13 cellular contexts compared by ENCODE assay signal in genomic region chr7:149022961-149023360, GRCh38. TPM values are rescaled to one million over a fixed set of nuclear protein-coding genes. Genes with fewer than 3 reads are reported as not detected.
DNase-seq lines count a peak whose midpoint lies in the region; ATAC-seq and TF ChIP-seq lines count a peak whose summit lies in the region.
"Had no signal": no experiment of that assay in that cellular context is flagged by ENCODE, and none has a peak within 500 bp of the region (broad histone marks: within the 10 kb centered on the region; RNA-seq: fewer than 3 reads in every experiment).

No MANE protein-coding gene starts in this region.

- H3K36me3 ChIP-seq in iPS-20b (ENCODE audit: insufficient read depth, low read depth, low read length) (peaks cover 52% of the 10 kb centered on the region), tibial nerve (peaks cover 0 to 30% (median 0%) of the 10 kb centered on the region in 3 donors), esophagus muscularis mucosa (peaks cover 6 to 33% (median 27%) of the 10 kb centered on the region in 4 donors)

- H3K9me3 Mint-ChIP-seq in activated naive CD4-positive, alpha-beta T cell treated with anti-CD3 and anti-CD28 coated beads, Interleukin-2, amount 50 U/mL, for 24 hours = no peaks in the 10 kb centered on the region
- H3K9me3 Mint-ChIP-seq in activated naive CD4-positive, alpha-beta T cell treated with anti-CD3 and anti-CD28 coated beads, Interleukin-2, amount 50 U/mL, for 72 hours = no peaks in the 10 kb centered on the region
- H3K9me3 Mint-ChIP-seq in T-cell (no peaks in the 10 kb centered on the region), Calu3 (ENCODE audit: low read depth, unreplicated experiment) (no peaks in the 10 kb centered on the region)

- H3K4me1 ChIP-seq in iPS-20b (ENCODE audit: insufficient read depth, low read length) = peaks cover 13% of the 10 kb centered on the region
- H3K4me1 ChIP-seq in tibial nerve = peaks cover 0 to 62% (median 17%) of the 10 kb centered on the region in 4 donors
- peaks cover 11 to 33% (median 19%) of the 10 kb centered on the region in 4 donors for H3K4me1 ChIP-seq in esophagus muscularis mucosa

- H3K27me3 Mint-ChIP-seq in activated naive CD4-positive, alpha-beta T cell treated with anti-CD3 and anti-CD28 coated beads, Interleukin-2, amount 50 U/mL, for 24 hours = no peaks in the 10 kb centered on the region
- H3K27me3 Mint-ChIP-seq in T-cell (no peaks in the 10 kb centered on the region), Calu3 (ENCODE audit: unreplicated experiment) (no peaks in the 10 kb centered on the region)

- CTCF ChIA-PET in T-cell (lab: Charles Lee) (interaction anchor here (0.5 to 1.1 kb wide), 2 partner anchors 16 to 43 kb away, joined by 3 read pairs; no protein-coding TSS in a partner anchor), Calu3 (lab: Charles Lee) (interaction anchor here (1.5 kb wide), 1 partner anchor 43 kb away, joined by 4 read pairs; no protein-coding TSS in a partner anchor)

- H3K9ac ChIP-seq in iPS-20b (ENCODE audit: low read depth, low read length) = peak overlapping the region; percentile 55; the same call in 1 of the 2 replicates

- ATAC-seq in activated naive CD4-positive, alpha-beta T cell treated with anti-CD3 and anti-CD28 coated beads, Interleukin-2, amount 50 U/mL, for 72 hours = no peak
- ATAC-seq in T-cell (replicated peaks in 1 of 4) = no peak
- ATAC-seq: left colon had no signal

- H3K9me3 ChIP-seq in iPS-20b (ENCODE audit: insufficient read depth, low read depth, low read length) (no peaks in the 10 kb centered on the region), tibial nerve (no peaks in the 10 kb centered on the region), esophagus muscularis mucosa (no peaks in the 10 kb centered on the region)
- H3K9me3 ChIP-seq: suprapubic skin had no signal

- H3K27ac ChIP-seq in iPS-20b (ENCODE audit: low read length) = no peak overlapping the region
- H3K27ac ChIP-seq in tibial nerve = peak overlapping the region in 3 of 4 donors; percentile 61 to 79 (median 75)
- H3K27ac ChIP-seq in esophagus muscularis mucosa (replicated peaks in 1 of 4) = no peak overlapping the region
- H3K27ac ChIP-seq: suprapubic skin had no signal

- POLR2A ChIA-PET in T-cell (lab: Charles Lee) = no interaction called here

- TF ChIP-seq POLR2A in tibial nerve (IDR thresholded peaks at IDR 0.05) (no peak), esophagus muscularis mucosa (IDR thresholded peaks at IDR 0.05; ENCODE audit: low read depth) (no peak)

- no peak overlapping the region for H3K4me3 ChIP-seq in iPS-20b (ENCODE audit: low read length)
- no peak overlapping the region for H3K4me3 ChIP-seq in tibial nerve
- H3K4me3 ChIP-seq in esophagus muscularis mucosa = no peak overlapping the region
- H3K4me3 ChIP-seq: dorsolateral prefrontal cortex, suprapubic skin had no signal

- H3K36me3 Mint-ChIP-seq in activated naive CD4-positive, alpha-beta T cell treated with anti-CD3 and anti-CD28 coated beads, Interleukin-2, amount 50 U/mL, for 24 hours = peaks cover 18% of the 10 kb centered on the region
- H3K36me3 Mint-ChIP-seq in activated naive CD4-positive, alpha-beta T cell treated with anti-CD3 and anti-CD28 coated beads, Interleukin-2, amount 50 U/mL, for 72 hours = peaks cover 31 to 44% of the 10 kb centered on the region in 2 donors
- H3K36me3 Mint-ChIP-seq in T-cell (peaks cover 32% of the 10 kb centered on the region), Calu3 (ENCODE audit: insufficient read depth, unreplicated experiment) (peaks cover 78% of the 10 kb centered on the region)

- intact Hi-C loops in Calu3 (cut with micrococcal nuclease; ENCODE audit: unreplicated experiment) = no loop called here
- intact Hi-C loops in esophagus muscularis mucosa (cut with DNase I) = no loop called here

- WGBS in tibial nerve, 2 donors = 46 to 60% methylated on average over 4 of the region's 4 CpGs
- WGBS in esophagus muscularis mucosa = 66% methylated on average over 4 of the region's 4 CpGs

- TF ChIP-seq EP300 in tibial nerve (IDR thresholded peaks at IDR 0.05) (no peak), esophagus muscularis mucosa (IDR thresholded peaks at IDR 0.05) (no peak)

- TF ChIP-seq CTCF in tibial nerve (IDR thresholded peaks at IDR 0.05) = no peak
- TF ChIP-seq CTCF in Calu3 (IDR thresholded peaks at IDR 0.05; ENCODE audit: unreplicated experiment) = no peak
- TF ChIP-seq CTCF in esophagus muscularis mucosa (IDR thresholded peaks at IDR 0.05) = no peak

- H3K4me3 Mint-ChIP-seq in activated naive CD4-positive, alpha-beta T cell treated with anti-CD3 and anti-CD28 coated beads, Interleukin-2, amount 50 U/mL, for 24 hours = no peak overlapping the region
- H3K4me3 Mint-ChIP-seq in T-cell (no peak overlapping the region), Calu3 (ENCODE audit: low read depth, unreplicated experiment) (no peak overlapping the region)

- DNase-seq in activated naive CD4-positive, alpha-beta T cell treated with anti-CD3 and anti-CD28 coated beads, Interleukin-2, amount 50 U/mL, for 72 hours (ENCODE audit: low spot score in 2 of 2) = no peak
- DNase-seq in T-cell (no peak), tibial nerve (ENCODE audit: low spot score in 2 of 2) (no peak), Calu3 (no peak), esophagus muscularis mucosa (ENCODE audit: extremely low spot score) (no peak)
- DNase-seq in activated CD4-positive, CD25-positive, alpha-beta regulatory T cell (lab: John Stamatoyannopoulos, UW) = no peak
- DNase-seq: activated T-cell treated with anti-CD3 and anti-CD28 coated beads, Interleukin-2, amount 50 U/mL, for 48 hours; dorsolateral prefrontal cortex; left colon; T-helper 1 cell had no signal

- H3K27me3 ChIP-seq in iPS-20b (ENCODE audit: insufficient read depth, low read length) (no peaks in the 10 kb centered on the region), tibial nerve (no peaks in the 10 kb centered on the region), esophagus muscularis mucosa (no peaks in the 10 kb centered on the region)
- H3K27me3 ChIP-seq: dorsolateral prefrontal cortex, suprapubic skin had no signal

- peak overlapping the region; percentile 17 for H3K27ac Mint-ChIP-seq in activated naive CD4-positive, alpha-beta T cell treated with anti-CD3 and anti-CD28 coated beads, Interleukin-2, amount 50 U/mL, for 24 hours
- peak overlapping the region in 1 of 2 donors; percentile 14 for H3K27ac Mint-ChIP-seq in activated naive CD4-positive, alpha-beta T cell treated with anti-CD3 and anti-CD28 coated beads, Interleukin-2, amount 50 U/mL, for 72 hours
- H3K27ac Mint-ChIP-seq in T-cell (peak overlapping the region; percentile 34 to 44), Calu3 (ENCODE audit: unreplicated experiment) (no peak overlapping the region)

- H3K4me1 Mint-ChIP-seq in activated naive CD4-positive, alpha-beta T cell treated with anti-CD3 and anti-CD28 coated beads, Interleukin-2, amount 50 U/mL, for 24 hours = peaks cover 50% of the 10 kb centered on the region
- peaks cover 50 to 56% (median 55%) of the 10 kb centered on the region in 3 donors for H3K4me1 Mint-ChIP-seq in T-cell
- H3K4me1 Mint-ChIP-seq in Calu3 (ENCODE audit: low read depth, unreplicated experiment) = peaks cover 45% of the 10 kb centered on the region

- no TSS peak for BruUV-seq in Calu3 (replicated peaks; lab: Mats Ljungman, UMichigan)

RNA-seq across cellular contexts. Expression of gene PDIA4, which starts 5.3 kb away (rescaled TPM):
- 10 to 100 TPM; 56.7 to 78.0 TPM for total RNA-seq in activated naive CD4-positive, alpha-beta T cell treated with anti-CD3 and anti-CD28 coated beads, Interleukin-2, amount 50 U/mL, for 72 hours
- 10 to 100 TPM; 40.3 to 75.3 (median 68.4) TPM for total RNA-seq in T-cell
- total RNA-seq in tibial nerve = 100 to 1,000 TPM in 1 of 4 donors, 10 to 100 TPM in 3; 40.4 to 124 (median 45.2) TPM
- 332 and 351 TPM in 2 replicates for total RNA-seq in Calu3 (2022)
- 10 to 100 TPM; 33.2 to 58.1 (median 42.8) TPM for total RNA-seq in esophagus muscularis mucosa

Comparison
In these comparisons a context has a peak if more than half of its experiments do, and no peak if none do; other contexts are left out.
1. H3K27ac ChIP-seq: peak in tibial nerve (3 of 4); none in iPS-20b (single experiment) and esophagus muscularis mucosa (0 of 4).